In the genomic region with DNA sequence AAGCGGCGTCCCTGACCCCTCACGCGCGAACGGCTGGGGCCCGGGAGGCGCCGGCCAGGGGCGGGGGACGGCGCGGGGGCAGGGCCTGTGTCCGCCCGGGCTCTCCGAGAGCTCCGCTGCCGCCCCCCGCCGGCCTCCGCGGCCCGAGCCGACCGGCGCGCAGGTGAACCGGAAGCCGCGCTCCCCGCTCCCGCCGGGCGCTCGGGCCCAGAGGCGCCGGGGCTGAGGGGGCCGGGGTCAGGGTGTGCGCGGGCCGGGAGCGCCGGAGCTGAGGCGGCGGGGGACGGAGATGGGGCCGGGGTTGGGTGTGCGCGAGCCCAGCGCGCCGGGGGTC, we compare ENCODE assay signal across 8 cellular contexts. TPM values are rescaled to one million over a fixed set of nuclear protein-coding genes. Genes with fewer than 3 reads are reported as not detected.
A peak's percentile ranks its signal among the peaks of the same experiment; 100 is the strongest.
DNase-seq lines count a peak whose midpoint lies in the region; ATAC-seq and TF ChIP-seq lines count a peak whose summit lies in the region.

No MANE protein-coding gene starts in this region.

- H2BK20ac ChIP-seq in IMR-90 (ENCODE audit: low read depth, low read length): no peak overlapping the region

- H3K79me1 ChIP-seq in IMR-90 (ENCODE audit: low read depth in 1 of 2, low read length in 2 of 2): peaks cover 14 to 34% of the 10 kb centered on the region in 2 experiments; a peak in 3 of 4 replicates

- in situ Hi-C loops in IMR-90 (cut with MboI; ENCODE audit: low sequenced_read_pairs): no loop called here

- POLR2A ChIA-PET in IMR-90 (lab: Charles Lee; ENCODE audit: unreplicated experiment): no interaction called here

- H3K9me3 ChIP-seq in IMR-90 (ENCODE audit: control insufficient read depth, insufficient read depth, low read length) (peaks cover 2% of the 10 kb centered on the region), ascending aorta (no peaks in the 10 kb centered on the region)

- H3K4me1 ChIP-seq in IMR-90 (ENCODE audit: control insufficient read depth, insufficient read depth, low read length) (peaks cover 7% of the 10 kb centered on the region), ascending aorta (peaks cover 0 to 9% of the 10 kb centered on the region in 2 donors)

- no peak overlapping the region for H4K5ac ChIP-seq in IMR-90 (ENCODE audit: low read depth, low read length)

- no peaks in the 10 kb centered on the region for H4K20me1 ChIP-seq in IMR-90 (ENCODE audit: insufficient read depth, low read length)

- DNase-seq in NCI-H345 (lab: John Stamatoyannopoulos, UW) (peak; percentile 20), NCI-H345 treated with DMSO at 0.1 percent for 48 hours (lab: John Stamatoyannopoulos, UW; ENCODE audit: unreplicated experiment) (no peak), IMR-90 (no peak), ascending aorta (ENCODE audit: low spot score in 2 of 2) (no peak), iPS-NIHi11 (ENCODE audit: low spot score) (peak; percentile 82), AG08395 (ENCODE audit: low spot score) (no peak)
- DNase-seq in stimulated activated CD8-positive, alpha-beta memory T cell treated with anti-CD3 and anti-CD28 coated beads, Interleukin-4, amount 100 ng/mL, for 48 hours: peak; percentile 44

- intact Hi-C loops in IMR-90 (cut with micrococcal nuclease): loop anchor here (2.0 kb wide), 1 partner anchor 43 kb away; no protein-coding TSS in a partner anchor
- intact Hi-C loops in ascending aorta (cut with DNase I): loop anchor here (1.0 to 5.0 kb wide), 2 partner anchors 17 to 43 kb away; no protein-coding TSS in a partner anchor

- TF ChIP-seq RAD21 in IMR-90 (IDR thresholded peaks at IDR 0.05; ENCODE audit: low read length): no peak

- H3K9ac ChIP-seq in IMR-90 (ENCODE audit: low read depth, low read length): peak overlapping the region; percentile 28; the same call in 1 of the 2 replicates

- no TSS peak for BruUV-seq in IMR-90 (replicated peaks; lab: Mats Ljungman, UMichigan)

- no peak overlapping the region for H4K8ac ChIP-seq in IMR-90 (ENCODE audit: low read depth in 2 of 2, low read length in 2 of 2)

- TF ChIP-seq POLR2A in IMR-90 (IDR thresholded peaks at IDR 0.05; ENCODE audit: low read depth, low read length): no peak

- no peak overlapping the region for H2AK5ac ChIP-seq in IMR-90 (ENCODE audit: low read depth, low read length)

- H3K27ac ChIP-seq in IMR-90 (ENCODE audit: insufficient read depth, low read length): no peak overlapping the region
- H3K27ac ChIP-seq in ascending aorta: peak overlapping the region; percentile 59 to 60

- no peak overlapping the region for H3K23ac ChIP-seq in IMR-90 (ENCODE audit: low read depth, low read length)

- 0% methylated on average over 15 of the region's 52 CpGs; no CpG with 5 or more reads in 1 of the 2 experiments for WGBS in IMR-90 (ENCODE audit: extremely low coverage in 2 of 2, insufficient read length in 1 of 2), 2 experiments

- no peak overlapping the region for H3K4ac ChIP-seq in IMR-90 (ENCODE audit: low read depth, low read length)

- no peak overlapping the region for H3K56ac ChIP-seq in IMR-90 (ENCODE audit: extremely low read depth, insufficient read depth, low read length)

- H3K14ac ChIP-seq in IMR-90 (replicated peaks; ENCODE audit: low read depth, low read length): no peak overlapping the region

- H2BK120ac ChIP-seq in IMR-90 (ENCODE audit: low read depth, low read length): no peak overlapping the region

- H3K27me3 ChIP-seq in IMR-90 (ENCODE audit: control insufficient read depth, insufficient read depth, low read length) (no peaks in the 10 kb centered on the region), ascending aorta (no peaks in the 10 kb centered on the region)

- TF ChIP-seq CTCF in IMR-90 (conservative IDR thresholded peaks at IDR 0.05; ENCODE audit: low read depth, low read length) (no peak), ascending aorta (IDR thresholded peaks at IDR 0.05) (no peak)

- CTCF ChIA-PET in IMR-90 (lab: Yijun Ruan, JAX): no interaction called here

- peak overlapping the region; percentile 88 for H2AFZ ChIP-seq in IMR-90 (replicated peaks; ENCODE audit: low read length, poor library complexity)

- no peak overlapping the region for H3K18ac ChIP-seq in IMR-90 (ENCODE audit: low read depth, low read length)

- no peak overlapping the region for H4K91ac ChIP-seq in IMR-90 (ENCODE audit: insufficient read depth, low read depth, low read length)

- H2BK5ac ChIP-seq in IMR-90 (ENCODE audit: low read depth, low read length, poor library complexity, severe bottlenecking): no peak overlapping the region

- no peaks in the 10 kb centered on the region for H3K36me3 ChIP-seq in IMR-90 (ENCODE audit: control insufficient read depth, insufficient read depth, low read length)
- no peaks in the 10 kb centered on the region for H3K36me3 ChIP-seq in ascending aorta

- no peak overlapping the region for H2BK15ac ChIP-seq in IMR-90 (ENCODE audit: low read depth, low read length)

- peak overlapping the region; percentile 82 for H3K4me2 ChIP-seq in IMR-90 (ENCODE audit: low read depth, low read length)

- peak overlapping the region; percentile 62 for H3K4me3 ChIP-seq in IMR-90 (ENCODE audit: insufficient read depth, low read depth, low read length)
- peak overlapping the region; percentile 68 to 75 for H3K4me3 ChIP-seq in ascending aorta

- ATAC-seq in IMR-90 (ENCODE audit: low read depth) (peak; percentile 56), GM18873 (IDR thresholded peaks at IDR 0.05; ENCODE audit: low FRiP score, unreplicated experiment) (no peak)

- H3K9me1 ChIP-seq in IMR-90 (ENCODE audit: insufficient read depth, low read length): peaks cover 10% of the 10 kb centered on the region

- H2AK9ac ChIP-seq in IMR-90 (replicated peaks; ENCODE audit: low read depth, low read length, poor library complexity): no peak overlapping the region

- dilution Hi-C loops in IMR-90 (cut with HindIII; ENCODE audit: low sequenced_read_pairs, unreplicated experiment): no loop called here

TF ChIP-seq in IMR-90, 13 proteins besides CTCF, POLR2A, EP300 and RAD21:
- TF ChIP-seq CHD1 (IDR thresholded peaks at IDR 0.05; ENCODE audit: low read depth, low read length) (no peak), MAFK (IDR thresholded peaks at IDR 0.05; ENCODE audit: low read depth, low read length) (no peak), BHLHE40 (IDR thresholded peaks at IDR 0.05; ENCODE audit: low read depth, low read length) (no peak), SMC3 (IDR thresholded peaks at IDR 0.05; ENCODE audit: low read depth, low read length) (no peak), MXI1 (IDR thresholded peaks at IDR 0.05; ENCODE audit: borderline replicate concordance, low read depth, low read length) (no peak), CEBPB (IDR thresholded peaks at IDR 0.05; ENCODE audit: low read depth, low read length) (no peak), MAZ (IDR thresholded peaks at IDR 0.05; ENCODE audit: borderline replicate concordance, low read depth, low read length) (no peak; the same call in 1 of the 2 replicates), NFE2L2 (IDR thresholded peaks at IDR 0.05; ENCODE audit: low read depth, low read length) (no peak)
- TF ChIP-seq, protein P1, sequence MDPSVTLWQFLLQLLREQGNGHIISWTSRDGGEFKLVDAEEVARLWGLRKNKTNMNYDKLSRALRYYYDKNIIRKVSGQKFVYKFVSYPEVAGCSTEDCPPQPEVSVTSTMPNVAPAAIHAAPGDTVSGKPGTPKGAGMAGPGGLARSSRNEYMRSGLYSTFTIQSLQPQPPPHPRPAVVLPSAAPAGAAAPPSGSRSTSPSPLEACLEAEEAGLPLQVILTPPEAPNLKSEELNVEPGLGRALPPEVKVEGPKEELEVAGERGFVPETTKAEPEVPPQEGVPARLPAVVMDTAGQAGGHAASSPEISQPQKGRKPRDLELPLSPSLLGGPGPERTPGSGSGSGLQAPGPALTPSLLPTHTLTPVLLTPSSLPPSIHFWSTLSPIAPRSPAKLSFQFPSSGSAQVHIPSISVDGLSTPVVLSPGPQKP (IDR thresholded peaks at IDR 0.05; ENCODE audit: borderline replicate concordance, low read depth, low read length): no peak

RNA-seq across cellular contexts. Expression of a gene that starts 0.4 kb away (rescaled TPM):
- total RNA-seq in IMR-90 (2012; rRNA removed) (9.7 and 13.8 TPM in 2 replicates), ascending aorta (98.7 TPM)
- 18.5 and 20.7 TPM in 2 replicates for polyA plus RNA-seq in IMR-90 (2012; rRNA removed)
- polyA plus RNA-seq in IMR-90 (2012; cell fraction: cytosol; rRNA removed): 9.6 and 10.4 TPM in 2 replicates
- polyA plus RNA-seq in IMR-90 (2012; cell fraction: nucleus; rRNA removed; ENCODE audit: low replicate concordance): 96.7 and 158 TPM in 2 replicates

Comparison
In these comparisons a context has a peak if more than half of its experiments do, and no peak if none do; other contexts are left out.
1. DNase-seq: peak in NCI-H345 (single experiment), iPS-NIHi11 (single experiment) and stimulated activated CD8-positive, alpha-beta memory T cell treated with anti-CD3 and anti-CD28 coated beads, Interleukin-4, amount 100 ng/mL, for 48 hours (single experiment); none in NCI-H345 treated with DMSO at 0.1 percent for 48 hours (single experiment), IMR-90 (single experiment), ascending aorta (0 of 2) and AG08395 (single experiment).